9 cellular contexts compared by ENCODE assay signal in genomic region chr17:41453069-41453468, GRCh38. TPM values are rescaled to one million over a fixed set of nuclear protein-coding genes. Genes with fewer than 3 reads are reported as not detected.
"Had no signal": no experiment of that assay in that cellular context is flagged by ENCODE, and none has a peak within 500 bp of the region (broad histone marks: within the 10 kb centered on the region; RNA-seq: fewer than 3 reads in every experiment).

No MANE protein-coding gene starts in this region.

- DNase-seq: IMR-90, KBM-7, KG1 had no signal

- FAIRE-seq: HepG2, HTR-8/SVneo had no signal

- H3K27ac ChIP-seq: HL-60 had no signal

- ATAC-seq: HepG2 had no signal

- H3K4me3 Mint-ChIP-seq: IgD-negative memory B cell had no signal

- H3K4me1 Mint-ChIP-seq: IgD-negative memory B cell had no signal

RNA-seq across cellular contexts. Expression of gene KRT38, which starts 12.3 kb away (rescaled TPM):
- total RNA-seq: HepG2, HT-29, HT1080, IMR-90 had no signal
- polyA plus RNA-seq: HepG2, IgD-negative memory B cell had no signal

RNA-seq across cellular contexts. Expression of gene KRT32, which starts 14.1 kb away (rescaled TPM):
- total RNA-seq: HepG2, HT-29, HT1080, IMR-90 had no signal
- polyA plus RNA-seq: HepG2, IgD-negative memory B cell had no signal

RNA-seq across cellular contexts. Expression of gene KRT35, which starts 27.9 kb away (rescaled TPM):
- total RNA-seq: HepG2, HT-29, HT1080, IMR-90 had no signal
- polyA plus RNA-seq: HepG2, IgD-negative memory B cell, IMR-90 had no signal

RNA-seq across cellular contexts. Expression of gene KRT37, which starts 28.7 kb away (rescaled TPM):
- total RNA-seq: HepG2, HT-29, HT1080, IMR-90 had no signal
- polyA plus RNA-seq: IgD-negative memory B cell, IMR-90 had no signal

RNA-seq across cellular contexts. Expression of gene KRT36, which starts 36.6 kb away (rescaled TPM):
- total RNA-seq: HepG2, HT-29, HT1080, IMR-90 had no signal
- polyA plus RNA-seq: HepG2, IgD-negative memory B cell, IMR-90 had no signal
